ENCODE assay signal across 14 cellular contexts in the genomic region with DNA sequence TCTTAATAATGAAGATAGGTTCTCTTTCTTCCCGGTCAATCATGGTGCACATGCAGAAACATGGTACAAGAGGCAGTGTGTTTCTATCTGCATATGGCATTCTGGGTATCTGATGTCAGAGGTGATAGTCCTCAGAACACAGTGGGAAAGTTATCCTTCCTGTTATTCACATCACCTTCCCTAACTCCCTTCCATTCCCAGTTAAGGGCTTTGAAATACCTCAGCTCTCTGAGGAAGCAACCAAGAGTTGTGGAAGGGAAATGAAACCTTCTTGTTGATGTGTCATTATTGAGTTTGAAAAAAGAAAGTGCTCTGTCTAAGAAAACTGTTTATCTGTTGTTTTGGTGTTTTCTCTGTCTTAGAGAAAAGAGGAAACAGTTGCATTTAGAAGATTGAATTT. TPM values are rescaled to one million over a fixed set of nuclear protein-coding genes. Genes with fewer than 3 reads are reported as not detected.
DNase-seq lines count a peak whose midpoint lies in the region; ATAC-seq and TF ChIP-seq lines count a peak whose summit lies in the region.
"Had no signal": no experiment of that assay in that cellular context is flagged by ENCODE, and none has a peak within 500 bp of the region (broad histone marks: within the 10 kb centered on the region; RNA-seq: fewer than 3 reads in every experiment).

No MANE protein-coding gene starts in this region.

- no peak overlapping the region for H2AK5ac ChIP-seq in neuronal stem cell (ENCODE audit: low read depth, low read length)

- no peak overlapping the region for H3K4ac ChIP-seq in neuronal stem cell (ENCODE audit: low read length)

- H3K9me3 Mint-ChIP-seq in stimulated activated memory B cell treated with anti-CD40 and anti-IgM and Interleukin-4, amounts not matched to agents 10 μg/mL and 1 μg/mL and 100 μg/mL, for 72 hours = no peaks in the 10 kb centered on the region
- H3K9me3 Mint-ChIP-seq: stimulated activated naive CD8-positive, alpha-beta T cell treated with anti-CD3 and anti-CD28 coated beads, Interleukin-15, Interleukin-2, amounts not matched to agents 100 ng/mL and 50 ng/mL, for 24 hours had no signal

- H2BK15ac ChIP-seq in neuronal stem cell (ENCODE audit: low read length) = no peak overlapping the region

- no peak overlapping the region for H2BK5ac ChIP-seq in neuronal stem cell (ENCODE audit: low read length)

- H3K79me1 ChIP-seq in neuronal stem cell (ENCODE audit: low read depth, low read length) = no peaks in the 10 kb centered on the region

- H3K4me1 Mint-ChIP-seq in stimulated activated memory B cell treated with anti-CD40 and anti-IgM and Interleukin-4, amounts not matched to agents 10 μg/mL and 1 μg/mL and 100 μg/mL, for 72 hours = peaks cover 29% of the 10 kb centered on the region

- H2BK120ac ChIP-seq in neuronal stem cell (ENCODE audit: low read depth, low read length) = no peak overlapping the region

- H3K18ac ChIP-seq in neuronal stem cell (ENCODE audit: low read length) = no peak overlapping the region

- no peaks in the 10 kb centered on the region for H3K36me3 Mint-ChIP-seq in stimulated activated memory B cell treated with anti-CD40 and anti-IgM and Interleukin-4, amounts not matched to agents 10 μg/mL and 1 μg/mL and 100 μg/mL, for 72 hours

- no peaks in the 10 kb centered on the region for H3K4me1 ChIP-seq in BE2C
- H3K4me1 ChIP-seq in neuronal stem cell (ENCODE audit: control insufficient read depth in 2 of 2, insufficient read depth in 1 of 2, low read depth in 1 of 2, low read length in 2 of 2) = peaks cover 0 to 4% of the 10 kb centered on the region in 2 donors
- H3K4me1 ChIP-seq: esophagus squamous epithelium had no signal

- H2BK12ac ChIP-seq in neuronal stem cell (ENCODE audit: low read length) = no peak overlapping the region

- DNase-seq in SIG-M5 treated with dmso at 0.1 percent for 504 hours (lab: John Stamatoyannopoulos, UW; ENCODE audit: unreplicated experiment) (peak; percentile 46), SIG-M5 (lab: John Stamatoyannopoulos, UW) (no peak), KG1 (lab: John Stamatoyannopoulos, UW) (peak; percentile 63), NCI-H2029 treated with DMSO at 0.1 percent for 48 hours (lab: John Stamatoyannopoulos, UW) (no peak), BE2C (no peak), neuronal stem cell (ENCODE audit: low spot score) (no peak)
- DNase-seq: esophagus squamous epithelium, NCI-H82, WERI-Rb-1 had no signal

- H3K27me3 Mint-ChIP-seq in stimulated activated memory B cell treated with anti-CD40 and anti-IgM and Interleukin-4, amounts not matched to agents 10 μg/mL and 1 μg/mL and 100 μg/mL, for 72 hours = peaks cover under 1% of the 10 kb centered on the region

- H3K23ac ChIP-seq in neuronal stem cell (ENCODE audit: low read depth, low read length, poor library complexity) = no peak overlapping the region

- H3K27me3 ChIP-seq in BE2C = no peaks in the 10 kb centered on the region
- H3K27me3 ChIP-seq in neuronal stem cell (ENCODE audit: control insufficient read depth in 3 of 3, insufficient read depth in 3 of 3, low read depth in 1 of 3, low read length in 3 of 3) = no peaks in the 10 kb centered on the region
- H3K27me3 ChIP-seq: esophagus squamous epithelium had no signal

- H3K9ac ChIP-seq in neuronal stem cell (ENCODE audit: low read depth, low read length, poor library complexity) = no peak overlapping the region

- ATAC-seq in HG02678 (IDR thresholded peaks at IDR 0.05; ENCODE audit: unreplicated experiment) = peak; percentile 80
- ATAC-seq in stimulated activated memory B cell treated with anti-CD40 and anti-IgM and Interleukin-4, amounts not matched to agents 10 μg/mL and 1 μg/mL and 100 μg/mL, for 72 hours = peak; percentile 68
- ATAC-seq: left lobe of liver had no signal

- no peak overlapping the region for H3K4me2 ChIP-seq in neuronal stem cell (ENCODE audit: insufficient read depth, low read length, poor library complexity, severe bottlenecking)

- H3K4me3 Mint-ChIP-seq in stimulated activated memory B cell treated with anti-CD40 and anti-IgM and Interleukin-4, amounts not matched to agents 10 μg/mL and 1 μg/mL and 100 μg/mL, for 72 hours = peak overlapping the region; percentile 52
- H3K4me3 Mint-ChIP-seq: stimulated activated naive CD8-positive, alpha-beta T cell treated with anti-CD3 and anti-CD28 coated beads, Interleukin-15, Interleukin-2, amounts not matched to agents 100 ng/mL and 50 ng/mL, for 24 hours had no signal

- H3K4me3 ChIP-seq in BE2C (ENCODE audit: low read depth, low read length) (no peak overlapping the region), neuronal stem cell (ENCODE audit: low read length in 2 of 2) (no peak overlapping the region)
- H3K4me3 ChIP-seq: esophagus squamous epithelium had no signal

- no peak overlapping the region for H2AFZ ChIP-seq in neuronal stem cell (ENCODE audit: low read length)

- peaks cover 6% of the 10 kb centered on the region for H3K36me3 ChIP-seq in BE2C
- H3K36me3 ChIP-seq in neuronal stem cell (replicated peaks in 1 of 2; ENCODE audit: control insufficient read depth in 2 of 2, insufficient read depth in 2 of 2, low read length in 2 of 2) = peaks cover 0 to 2% of the 10 kb centered on the region in 2 donors
- H3K36me3 ChIP-seq: esophagus squamous epithelium, WERI-Rb-1 had no signal

- no peak overlapping the region for H4K8ac ChIP-seq in neuronal stem cell (ENCODE audit: low read depth, low read length)

- H4K91ac ChIP-seq in neuronal stem cell (ENCODE audit: low read depth, low read length, poor library complexity) = no peak overlapping the region

- no peak overlapping the region for H3K27ac ChIP-seq in neuronal stem cell (replicated peaks; ENCODE audit: low read length)
- H3K27ac ChIP-seq: 22Rv1, esophagus squamous epithelium, WERI-Rb-1 had no signal

- WGBS in neuronal stem cell (ENCODE audit: extremely low coverage in 2 of 2, insufficient read length in 2 of 2, insufficient replicate concordance in 1 of 2), 2 donors = no CpG with 5 or more reads among the region's 1 CpG

- peak overlapping the region; percentile 63 for H3K27ac Mint-ChIP-seq in stimulated activated memory B cell treated with anti-CD40 and anti-IgM and Interleukin-4, amounts not matched to agents 10 μg/mL and 1 μg/mL and 100 μg/mL, for 72 hours
- H3K27ac Mint-ChIP-seq: stimulated activated naive CD8-positive, alpha-beta T cell treated with anti-CD3 and anti-CD28 coated beads, Interleukin-15, Interleukin-2, amounts not matched to agents 100 ng/mL and 50 ng/mL, for 24 hours had no signal

- H3K14ac ChIP-seq in neuronal stem cell (ENCODE audit: low read length) = no peak overlapping the region

- TF ChIP-seq CTCF in BE2C (IDR thresholded peaks at IDR 0.05; ENCODE audit: low read depth, low read length) = no peak

- H3K9me3 ChIP-seq in BE2C (no peaks in the 10 kb centered on the region), neuronal stem cell (replicated peaks in 1 of 2; ENCODE audit: control insufficient read depth in 2 of 2, insufficient read depth in 1 of 2, low read depth in 1 of 2, low read length in 2 of 2) (no peaks in the 10 kb centered on the region)
- H3K9me3 ChIP-seq: esophagus squamous epithelium had no signal

RNA-seq across cellular contexts. Expression of gene P2RY13, which starts 21.9 kb away (rescaled TPM):
- not detected for polyA plus RNA-seq in BE2C (2012; ENCODE audit: insufficient read depth, insufficient read length, low read depth)
- polyA plus RNA-seq in neuronal stem cell (2013, experiment 1 of 2) = not detected
- not detected for polyA plus RNA-seq in neuronal stem cell (2013, experiment 2 of 2)

RNA-seq across cellular contexts. Expression of gene P2RY12, which starts 33.3 kb away (rescaled TPM):
- not detected for polyA plus RNA-seq in BE2C (2012; ENCODE audit: insufficient read depth, insufficient read length, low read depth)
- not detected for polyA plus RNA-seq in neuronal stem cell (2013, experiment 1 of 2)
- polyA plus RNA-seq in neuronal stem cell (2013, experiment 2 of 2) = not detected

RNA-seq across cellular contexts. Expression of gene GPR87, which starts 34.6 kb away (rescaled TPM):
- not detected for polyA plus RNA-seq in BE2C (2012; ENCODE audit: insufficient read depth, insufficient read length, low read depth)
- polyA plus RNA-seq in neuronal stem cell (2013, experiment 1 of 2) = 0.03 TPM
- polyA plus RNA-seq in neuronal stem cell (2013, experiment 2 of 2) = not detected

Comparison
In these comparisons a context has a peak if more than half of its experiments do, and no peak if none do; other contexts are left out.
1. DNase-seq: peak in SIG-M5 treated with dmso at 0.1 percent for 504 hours (single experiment) and KG1 (single experiment); none in SIG-M5 (single experiment), NCI-H2029 treated with DMSO at 0.1 percent for 48 hours (single experiment), BE2C (single experiment) and neuronal stem cell (single experiment).